In genomic region chr17:80568246-80568645, GRCh38 we compare ENCODE assay signal across 23 cellular contexts. TPM values are rescaled to one million over a fixed set of nuclear protein-coding genes. Genes with fewer than 3 reads are reported as not detected.
DNase-seq lines count a peak whose midpoint lies in the region; ATAC-seq, FAIRE-seq and TF ChIP-seq lines count a peak whose summit lies in the region.
"Had no signal": no experiment of that assay in that cellular context is flagged by ENCODE, and none has a peak within 500 bp of the region (broad histone marks: within the 10 kb centered on the region; RNA-seq: fewer than 3 reads in every experiment).

No MANE protein-coding gene starts in this region.

- H3K9ac ChIP-seq in endothelial cell of umbilical vein (replicated peaks; ENCODE audit: extremely low read depth, insufficient read depth, low read length) = no peak overlapping the region
- H3K9ac ChIP-seq: BLaER1 treated with 17β-estradiol and CSF1 and Interleukin-3, amounts not matched to agents 10 nM and 100 nM had no signal

- H3K4me2 ChIP-seq in A549 (no peak overlapping the region), endothelial cell of umbilical vein (ENCODE audit: insufficient read depth, low read length) (no peak overlapping the region)
- H3K4me2 ChIP-seq: BLaER1 treated with 17β-estradiol and CSF1 and Interleukin-3, amounts not matched to agents 10 nM and 100 nM had no signal

- H3K9me1 ChIP-seq in endothelial cell of umbilical vein (replicated peaks; ENCODE audit: control insufficient read depth, extremely low read depth, insufficient read depth, low read length) = no peaks in the 10 kb centered on the region

- no peak for ATAC-seq in A549
- ATAC-seq in activated T-helper 17 cell treated with anti-CD3 and anti-CD28 coated beads, Interleukin-2, amount 50 U/mL, for 72 hours (replicated peaks) = no peak

- no peak for TF ChIP-seq CTCF in A549 (IDR thresholded peaks at IDR 0.05)
- no peak for TF ChIP-seq CTCF in endothelial cell of umbilical vein (IDR thresholded peaks at IDR 0.05; ENCODE audit: extremely low read depth in 1 of 2, insufficient read depth in 1 of 2, low read depth in 1 of 2, low read length in 2 of 2)

- H3K4me3 ChIP-seq in A549 = no peak overlapping the region
- no peak overlapping the region for H3K4me3 ChIP-seq in endothelial cell of umbilical vein (replicated peaks in 1 of 3; ENCODE audit: insufficient read depth in 1 of 3, low read depth in 1 of 3, low read length in 3 of 3)
- H3K4me3 ChIP-seq: BLaER1 treated with 17β-estradiol and CSF1 and Interleukin-3, amounts not matched to agents 10 nM and 100 nM; HAP-1 had no signal

- no peak for TF ChIP-seq EP300 in A549 (IDR thresholded peaks at IDR 0.05)

- H3K4me1 ChIP-seq in A549 (no peaks in the 10 kb centered on the region), endothelial cell of umbilical vein (ENCODE audit: control insufficient read depth, extremely low read depth, insufficient read depth, low read length) (no peaks in the 10 kb centered on the region)
- H3K4me1 ChIP-seq: BE2C had no signal

- no peaks in the 10 kb centered on the region for H3K36me3 ChIP-seq in endothelial cell of umbilical vein (ENCODE audit: control insufficient read depth in 2 of 2, extremely low read depth in 1 of 2, insufficient read depth in 2 of 2, low read length in 2 of 2)
- H3K36me3 ChIP-seq: BE2C, HAP-1 had no signal

- H3K36me3 Mint-ChIP-seq in activated T-helper 17 cell treated with anti-CD3 and anti-CD28 coated beads, Interleukin-2, amount 50 U/mL, for 72 hours (ENCODE audit: low read depth) = peaks cover 9% of the 10 kb centered on the region

- H3K27ac Mint-ChIP-seq in activated T-helper 17 cell treated with anti-CD3 and anti-CD28 coated beads, Interleukin-2, amount 50 U/mL, for 72 hours = peak overlapping the region; percentile 2
- H3K27ac Mint-ChIP-seq: CD14-positive monocyte; CD4-positive, alpha-beta T cell had no signal

- BruUV-seq in endothelial cell of umbilical vein (replicated peaks; lab: Mats Ljungman, UMichigan) = no TSS peak

- CTCF ChIA-PET in A549 (lab: Yijun Ruan, JAX) (interaction anchor here (1.7 kb wide), 1 partner anchor 95 kb away, joined by 4 read pairs; no protein-coding TSS in a partner anchor), endothelial cell of umbilical vein (lab: Charles Lee) (no interaction called here)

- TF ChIP-seq RAD21 in A549 (conservative IDR thresholded peaks at IDR 0.05 in 1 of 2, IDR thresholded peaks at IDR 0.05 in 1 of 2) = no peak

- peaks cover 54% of the 10 kb centered on the region for H3K79me2 ChIP-seq in endothelial cell of umbilical vein (ENCODE audit: control insufficient read depth, insufficient read depth, low read length)

- H4K20me1 ChIP-seq in endothelial cell of umbilical vein (replicated peaks; ENCODE audit: control insufficient read depth, extremely low read depth, insufficient read depth, low read length) = no peaks in the 10 kb centered on the region

- no peak overlapping the region for H2AFZ ChIP-seq in endothelial cell of umbilical vein (ENCODE audit: low read depth, low read length)

- peaks cover 14% of the 10 kb centered on the region for H3K4me1 Mint-ChIP-seq in activated T-helper 17 cell treated with anti-CD3 and anti-CD28 coated beads, Interleukin-2, amount 50 U/mL, for 72 hours

- H3K9me3 Mint-ChIP-seq in activated T-helper 17 cell treated with anti-CD3 and anti-CD28 coated beads, Interleukin-2, amount 50 U/mL, for 72 hours = no peaks in the 10 kb centered on the region
- H3K9me3 Mint-ChIP-seq: CD4-positive, alpha-beta T cell; CD8-positive, alpha-beta memory T cell had no signal

- no peaks in the 10 kb centered on the region for H3K27me3 Mint-ChIP-seq in activated T-helper 17 cell treated with anti-CD3 and anti-CD28 coated beads, Interleukin-2, amount 50 U/mL, for 72 hours
- H3K27me3 Mint-ChIP-seq: CD4-positive, alpha-beta T cell had no signal

- no peak for TF ChIP-seq POLR2A in A549 (IDR thresholded peaks at IDR 0.05; ENCODE audit: low read length)
- TF ChIP-seq POLR2A in endothelial cell of umbilical vein (IDR thresholded peaks at IDR 0.05; ENCODE audit: low read depth, low read length) = no peak

- H3K4me3 Mint-ChIP-seq in activated T-helper 17 cell treated with anti-CD3 and anti-CD28 coated beads, Interleukin-2, amount 50 U/mL, for 72 hours = no peak overlapping the region
- H3K4me3 Mint-ChIP-seq: CD14-positive monocyte; CD4-positive, alpha-beta T cell; CD8-positive, alpha-beta memory T cell had no signal

- dilution Hi-C loops in endothelial cell of umbilical vein (cut with MboI; ENCODE audit: extremely low pct_ligation_motif_present, low sequenced_read_pairs) = no loop called here

- H3K27ac ChIP-seq in A549 (no peak overlapping the region), endothelial cell of umbilical vein (ENCODE audit: insufficient read depth, low read depth, low read length) (no peak overlapping the region)
- H3K27ac ChIP-seq: 22Rv1; BLaER1 treated with 17β-estradiol and CSF1 and Interleukin-3, amounts not matched to agents 10 nM and 100 nM had no signal

- DNase-seq in A549 (ENCODE audit: low read depth in 1 of 2, low spot score in 1 of 2) = no peak
- no peak for DNase-seq in endothelial cell of umbilical vein (ENCODE audit: low read depth, low spot score)
- no peak for DNase-seq in NK-92 (lab: John Stamatoyannopoulos, UW; ENCODE audit: unreplicated experiment)
- no peak for DNase-seq in HUDEP-2 (lab: John Stamatoyannopoulos, UW; ENCODE audit: unreplicated experiment in 76 of 76)
- no peak for DNase-seq in activated naive CD4-positive, alpha-beta T cell treated with anti-CD3 and anti-CD28 coated beads, Interleukin-2, amount 50 U/mL, for 16 hours
- DNase-seq: ACHN; AML-193; BE2C; CD4-positive, alpha-beta T cell; CD8-positive, alpha-beta memory T cell; DMS 273 treated with DMSO at 0.1 percent for 48 hours; DMS79; GF-D8; GOT3 had no signal

- FAIRE-seq in A549 (lab: Jason Lieb, UNC) (peak; percentile 13), endothelial cell of umbilical vein (lab: Jason Lieb, UNC) (peak; percentile 8)
- FAIRE-seq: A204.1, D721Med, GM12892, H54 had no signal

- POLR2A ChIA-PET in A549 (lab: Yijun Ruan, JAX) = no interaction called here
- POLR2A ChIA-PET in endothelial cell of umbilical vein (lab: Charles Lee) = no interaction called here

- no peaks in the 10 kb centered on the region for H3K27me3 ChIP-seq in endothelial cell of umbilical vein (ENCODE audit: control insufficient read depth in 2 of 2, insufficient read depth in 2 of 2, low read length in 2 of 2)
- H3K27me3 ChIP-seq: BE2C; BLaER1 treated with 17β-estradiol and CSF1 and Interleukin-3, amounts not matched to agents 10 nM and 100 nM had no signal

- H3K9me3 ChIP-seq in A549 (peaks cover 5% of the 10 kb centered on the region; the same call in 1 of the 3 replicates), endothelial cell of umbilical vein (replicated peaks; ENCODE audit: control insufficient read depth, insufficient read depth, low read length) (no peaks in the 10 kb centered on the region)
- H3K9me3 ChIP-seq: BE2C, HAP-1 had no signal

- intact Hi-C loops in endothelial cell of umbilical vein (cut with micrococcal nuclease) = no loop called here

TF ChIP-seq in A549, 52 proteins besides CTCF, POLR2A, EP300 and RAD21:
- TF ChIP-seq RFX5 (IDR thresholded peaks at IDR 0.05) = no peak
- TF ChIP-seq ZNF302 (CRISPR knock-in tag; IDR thresholded peaks at IDR 0.05) = no peak
- no peak for TF ChIP-seq HOXA7 (CRISPR knock-in tag; IDR thresholded peaks at IDR 0.05)
- no peak for TF ChIP-seq TFCP2L1 (CRISPR knock-in tag; IDR thresholded peaks at IDR 0.05)
- TF ChIP-seq ZFP36 (IDR thresholded peaks at IDR 0.05; ENCODE audit: borderline replicate concordance, partially characterized antibody) = no peak

TF ChIP-seq in endothelial cell of umbilical vein, 7 proteins besides CTCF, POLR2A, EP300 and RAD21:
- no peak for TF ChIP-seq MYC (IDR thresholded peaks at IDR 0.05; ENCODE audit: low read depth, low read length)
- TF ChIP-seq MAX (IDR thresholded peaks at IDR 0.05; ENCODE audit: insufficient read depth, insufficient read length) = no peak
- no peak for TF ChIP-seq FOS (IDR thresholded peaks at IDR 0.05; ENCODE audit: borderline replicate concordance, insufficient read depth, low read length)
- no peak for TF ChIP-seq EZH2 (IDR thresholded peaks at IDR 0.05; ENCODE audit: borderline replicate concordance, low read depth, low read length, severe bottlenecking)
- no peak for TF ChIP-seq GATA2 (IDR thresholded peaks at IDR 0.05; ENCODE audit: insufficient read depth, insufficient read length, low read depth, low read length)
- no peak for TF ChIP-seq POLR2AphosphoS5 (IDR thresholded peaks at IDR 0.05; ENCODE audit: insufficient read depth, low read depth, low read length)
- TF ChIP-seq JUN (IDR thresholded peaks at IDR 0.05; ENCODE audit: borderline replicate concordance, insufficient read depth, insufficient read length, low read depth) = no peak

RNA-seq across cellular contexts. Expression of gene RPTOR, which starts 23.6 kb away (rescaled TPM):
- polyA plus RNA-seq in A549 (2011; rRNA removed) (10.8 and 11.1 TPM in 2 replicates), A549 (2017; fragmentation: RNase III; extraction: RNeasy Plus Mini Kit Qiagen cat#74134 plus additional on column Dnase treatment) (27.1 to 27.9 TPM (median 27.1 TPM) in 3 replicates), endothelial cell of umbilical vein (10.7 and 11.5 TPM in 2 replicates)
- polyA plus RNA-seq in A549 (2012; cell fraction: cytosol; rRNA removed) = 18.0 and 19.3 TPM in 2 replicates
- polyA plus RNA-seq in A549 (2012; cell fraction: nucleus; rRNA removed) = 47.9 and 53.7 TPM in 2 replicates
- polyA minus RNA-seq in A549 (2011; rRNA and poly(A)+ RNA removed) = 30.9 and 48.0 TPM in 2 replicates
- total RNA-seq in activated T-helper 17 cell treated with anti-CD3 and anti-CD28 coated beads, Interleukin-2, amount 50 U/mL, for 72 hours = 100 to 1,000 TPM in 1 of 2 donors, 10 to 100 TPM in 1; 62.0 to 228 TPM
- 37.0 and 41.8 TPM in 2 replicates for total RNA-seq in endothelial cell of umbilical vein
- polyA plus RNA-seq in endothelial cell of umbilical vein (2011; cell fraction: cytosol; rRNA removed) = 8.8 and 10.4 TPM in 2 replicates
- polyA plus RNA-seq in endothelial cell of umbilical vein (2011; cell fraction: nucleus; rRNA removed) = 23.5 and 24.7 TPM in 2 replicates
- polyA plus RNA-seq in endothelial cell of umbilical vein (2012) = 19.5 and 23.2 TPM in 2 replicates
- 27.7 and 39.0 TPM in 2 replicates for polyA minus RNA-seq in endothelial cell of umbilical vein
- 19.4 TPM for polyA minus RNA-seq in endothelial cell of umbilical vein (2011; cell fraction: cytosol; rRNA and poly(A)+ RNA removed)
- 58.5 and 61.8 TPM in 2 replicates for polyA minus RNA-seq in endothelial cell of umbilical vein (2011; cell fraction: nucleus; rRNA and poly(A)+ RNA removed)
